Comparison of ENCODE assay signal across 19 cellular contexts in the genomic region with DNA sequence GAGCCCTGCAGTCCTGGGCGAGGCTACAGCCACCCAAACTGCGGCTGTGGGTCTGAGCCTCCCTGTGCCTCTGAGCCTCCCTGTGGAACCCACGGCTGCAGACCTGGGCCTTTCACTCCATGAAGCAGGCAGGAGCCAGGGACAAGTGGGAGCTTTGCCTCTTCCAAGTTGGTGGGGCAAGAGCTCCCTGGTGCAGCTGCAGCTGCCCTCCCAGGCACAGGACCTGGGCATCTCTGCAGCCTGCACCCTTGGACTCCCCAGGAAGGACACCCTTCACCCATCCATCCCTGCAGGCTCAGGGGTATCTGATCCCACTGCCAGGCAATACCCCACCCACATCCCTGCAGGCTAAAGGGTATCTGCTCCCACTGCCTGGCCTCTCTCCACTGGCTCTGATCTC. TPM values are rescaled to one million over a fixed set of nuclear protein-coding genes. Genes with fewer than 3 reads are reported as not detected.
DNase-seq lines count a peak whose midpoint lies in the region; ATAC-seq and TF ChIP-seq lines count a peak whose summit lies in the region.
"Had no signal": no experiment of that assay in that cellular context is flagged by ENCODE, and none has a peak within 500 bp of the region (broad histone marks: within the 10 kb centered on the region; RNA-seq: fewer than 3 reads in every experiment).

No MANE protein-coding gene starts in this region.

- no peaks in the 10 kb centered on the region for H4K20me1 ChIP-seq in neural progenitor cell (ENCODE audit: low read depth)
- H4K20me1 ChIP-seq: BLaER1 had no signal

- no peak for DNase-seq in natural killer cell treated with Interleukin-12 subunit alpha and Interleukin-12 subunit beta and Interleukin-15 and Interleukin-18, amount 100 ng/mL, for 72 hours (ENCODE audit: low spot score)
- DNase-seq in natural killer cell: no peak
- no peak for DNase-seq in neural progenitor cell (ENCODE audit: low spot score)
- DNase-seq in upper lobe of right lung: no peak
- no peak for DNase-seq in activated T-cell treated with anti-CD3 and anti-CD28 coated beads for 4 hours
- no peak for DNase-seq in CD8-positive, alpha-beta T cell
- DNase-seq: CD4-positive, CD25-positive, alpha-beta regulatory T cell; CD8-positive, alpha-beta memory T cell; DMS 273 treated with DMSO at 0.1 percent for 48 hours; DMS79; GF-D8 had no signal

- H3K36me3 ChIP-seq in neural progenitor cell (no peaks in the 10 kb centered on the region), upper lobe of right lung (no peaks in the 10 kb centered on the region)
- no peaks in the 10 kb centered on the region for H3K36me3 ChIP-seq in CD8-positive, alpha-beta T cell (ENCODE audit: insufficient read depth, low read length)
- H3K36me3 ChIP-seq: BLaER1 had no signal

- H3K9me3 Mint-ChIP-seq in natural killer cell treated with Interleukin-12 subunit alpha and Interleukin-12 subunit beta and Interleukin-15 and Interleukin-18, amount 100 ng/mL, for 72 hours: no peaks in the 10 kb centered on the region
- H3K9me3 Mint-ChIP-seq in natural killer cell (no peaks in the 10 kb centered on the region), neural progenitor cell (peaks cover 9% of the 10 kb centered on the region)
- peaks cover 3% of the 10 kb centered on the region for H3K9me3 Mint-ChIP-seq in CD8-positive, alpha-beta T cell

- no peaks in the 10 kb centered on the region for H3F3A ChIP-seq in neural progenitor cell (ENCODE audit: low read depth)

- H3K4me1 ChIP-seq in neural progenitor cell (peaks cover 14% of the 10 kb centered on the region), upper lobe of right lung (no peaks in the 10 kb centered on the region)
- H3K4me1 ChIP-seq in CD8-positive, alpha-beta T cell (ENCODE audit: insufficient read depth, low read length): no peaks in the 10 kb centered on the region
- H3K4me1 ChIP-seq: BLaER1 had no signal

- no peak overlapping the region for H3K4me2 ChIP-seq in neural progenitor cell
- H3K4me2 ChIP-seq: BLaER1 had no signal

- H2AFZ ChIP-seq in neural progenitor cell (replicated peaks): peak overlapping the region; percentile 40

- H3K27ac ChIP-seq in neural progenitor cell (no peak overlapping the region), upper lobe of right lung (no peak overlapping the region)
- H3K27ac ChIP-seq in CD8-positive, alpha-beta T cell (ENCODE audit: low read depth, low read length): no peak overlapping the region
- H3K27ac ChIP-seq: 22Rv1, BLaER1, C4-2B had no signal

- H3K27me3 ChIP-seq in neural progenitor cell: peaks cover 36% of the 10 kb centered on the region
- peaks cover 9% of the 10 kb centered on the region for H3K27me3 ChIP-seq in upper lobe of right lung
- no peaks in the 10 kb centered on the region for H3K27me3 ChIP-seq in CD8-positive, alpha-beta T cell (ENCODE audit: insufficient read depth, low read length)
- H3K27me3 ChIP-seq: BLaER1 had no signal

- TF ChIP-seq CTCF in natural killer cell (IDR thresholded peaks at IDR 0.05) (no peak), neural progenitor cell (IDR thresholded peaks at IDR 0.05) (no peak), upper lobe of right lung (IDR thresholded peaks at IDR 0.05) (no peak)
- no peak for TF ChIP-seq CTCF in CD8-positive, alpha-beta T cell (IDR thresholded peaks at IDR 0.05)

- H3K36me3 Mint-ChIP-seq in natural killer cell treated with Interleukin-12 subunit alpha and Interleukin-12 subunit beta and Interleukin-15 and Interleukin-18, amount 100 ng/mL, for 72 hours: no peaks in the 10 kb centered on the region
- H3K36me3 Mint-ChIP-seq in natural killer cell: no peaks in the 10 kb centered on the region
- H3K36me3 Mint-ChIP-seq in neural progenitor cell: no peaks in the 10 kb centered on the region
- H3K36me3 Mint-ChIP-seq in CD8-positive, alpha-beta T cell: no peaks in the 10 kb centered on the region
- H3K36me3 Mint-ChIP-seq: CD4-positive, CD25-positive, alpha-beta regulatory T cell; CD8-positive, alpha-beta memory T cell had no signal

- H3K27ac Mint-ChIP-seq in natural killer cell treated with Interleukin-12 subunit alpha and Interleukin-12 subunit beta and Interleukin-15 and Interleukin-18, amount 100 ng/mL, for 72 hours: no peak overlapping the region
- H3K27ac Mint-ChIP-seq in natural killer cell (no peak overlapping the region), neural progenitor cell (no peak overlapping the region)
- no peak overlapping the region for H3K27ac Mint-ChIP-seq in CD8-positive, alpha-beta T cell
- H3K27ac Mint-ChIP-seq: B cell; CD4-positive, CD25-positive, alpha-beta regulatory T cell; CD8-positive, alpha-beta memory T cell; H9 had no signal

- no peaks in the 10 kb centered on the region for H3K79me2 ChIP-seq in neural progenitor cell (ENCODE audit: low read depth)

- peak; percentile 10 to 12 for ATAC-seq in natural killer cell treated with Interleukin-12 subunit alpha and Interleukin-12 subunit beta and Interleukin-15 and Interleukin-18, amount 100 ng/mL, for 72 hours
- ATAC-seq in natural killer cell (no peak), upper lobe of right lung (peak; percentile 23)
- ATAC-seq in CD8-positive, alpha-beta T cell: no peak

- no peak overlapping the region for H3K4me3 Mint-ChIP-seq in natural killer cell treated with Interleukin-12 subunit alpha and Interleukin-12 subunit beta and Interleukin-15 and Interleukin-18, amount 100 ng/mL, for 72 hours
- H3K4me3 Mint-ChIP-seq in natural killer cell (no peak overlapping the region), neural progenitor cell (no peak overlapping the region)
- no peak overlapping the region for H3K4me3 Mint-ChIP-seq in CD8-positive, alpha-beta T cell
- H3K4me3 Mint-ChIP-seq: B cell; CD4-positive, CD25-positive, alpha-beta regulatory T cell; CD8-positive, alpha-beta memory T cell; H9 had no signal

- H3K4me3 ChIP-seq in neural progenitor cell (no peak overlapping the region), upper lobe of right lung (no peak overlapping the region)
- H3K4me3 ChIP-seq in CD8-positive, alpha-beta T cell (ENCODE audit: low read depth, low read length): no peak overlapping the region
- H3K4me3 ChIP-seq: BLaER1 had no signal

- CTCF ChIA-PET in CD8-positive, alpha-beta T cell (lab: Charles Lee): no interaction called here

- peaks cover 33 to 46% of the 10 kb centered on the region in 2 donors for H3K27me3 Mint-ChIP-seq in natural killer cell treated with Interleukin-12 subunit alpha and Interleukin-12 subunit beta and Interleukin-15 and Interleukin-18, amount 100 ng/mL, for 72 hours
- H3K27me3 Mint-ChIP-seq in natural killer cell (ENCODE audit: low read depth in 2 of 2) (peaks cover 28 to 64% of the 10 kb centered on the region in 2 donors), neural progenitor cell (ENCODE audit: insufficient read depth, low read depth) (peaks cover 5% of the 10 kb centered on the region)
- H3K27me3 Mint-ChIP-seq in CD8-positive, alpha-beta T cell (ENCODE audit: low read depth): peaks cover 23% of the 10 kb centered on the region

- no peaks in the 10 kb centered on the region for H3K4me1 Mint-ChIP-seq in natural killer cell treated with Interleukin-12 subunit alpha and Interleukin-12 subunit beta and Interleukin-15 and Interleukin-18, amount 100 ng/mL, for 72 hours (ENCODE audit: low read depth in 2 of 2)
- H3K4me1 Mint-ChIP-seq in natural killer cell (no peaks in the 10 kb centered on the region), neural progenitor cell (peaks cover 19% of the 10 kb centered on the region)
- no peaks in the 10 kb centered on the region for H3K4me1 Mint-ChIP-seq in CD8-positive, alpha-beta T cell (ENCODE audit: low read depth)
- H3K4me1 Mint-ChIP-seq: B cell; CD4-positive, CD25-positive, alpha-beta regulatory T cell; CD8-positive, alpha-beta memory T cell had no signal

- H3K9ac ChIP-seq in neural progenitor cell: no peak overlapping the region
- H3K9ac ChIP-seq: BLaER1 had no signal

- POLR2A ChIA-PET in CD8-positive, alpha-beta T cell (lab: Charles Lee): no interaction called here

- intact Hi-C loops in natural killer cell (cut with micrococcal nuclease) (no loop called here), upper lobe of right lung (cut with DNase I) (no loop called here)
- intact Hi-C loops in CD8-positive, alpha-beta T cell (cut with DNase I, micrococcal nuclease): no loop called here

- no peaks in the 10 kb centered on the region for H3K9me3 ChIP-seq in neural progenitor cell (ENCODE audit: low read depth)
- peaks cover 4% of the 10 kb centered on the region for H3K9me3 ChIP-seq in upper lobe of right lung
- H3K9me3 ChIP-seq in CD8-positive, alpha-beta T cell (ENCODE audit: low read length): no peaks in the 10 kb centered on the region

RNA-seq across cellular contexts. Expression of a gene that starts 2.3 kb away (rescaled TPM):
- not detected for total RNA-seq in natural killer cell treated with Interleukin-12 subunit alpha and Interleukin-12 subunit beta and Interleukin-15 and Interleukin-18, amount 100 ng/mL, for 72 hours
- not detected for total RNA-seq in natural killer cell
- not detected in 2 replicates for total RNA-seq in neural progenitor cell (ENCODE audit: low replicate concordance)
- total RNA-seq in upper lobe of right lung: not detected
- total RNA-seq in CD8-positive, alpha-beta T cell: not detected
- total RNA-seq: B cell; CD4-positive, CD25-positive, alpha-beta regulatory T cell; CD8-positive, alpha-beta memory T cell; Daoy; G401; H4; H9 had no signal

RNA-seq across cellular contexts. Expression of a gene that starts 28.7 kb away (rescaled TPM):
- total RNA-seq in natural killer cell treated with Interleukin-12 subunit alpha and Interleukin-12 subunit beta and Interleukin-15 and Interleukin-18, amount 100 ng/mL, for 72 hours: under 1 TPM in 1 of 2 donors, not detected in 1; 0.14 TPM
- total RNA-seq in natural killer cell: not detected
- 0.06 TPM in 1 of 2 replicates, not detected in the other for total RNA-seq in neural progenitor cell (ENCODE audit: low replicate concordance)
- 5.5 TPM for total RNA-seq in upper lobe of right lung
- not detected for total RNA-seq in CD8-positive, alpha-beta T cell
- total RNA-seq: B cell; CD4-positive, CD25-positive, alpha-beta regulatory T cell; CD8-positive, alpha-beta memory T cell; G401; H4 had no signal

Comparison
In these comparisons a context has a peak if more than half of its experiments do, and no peak if none do; other contexts are left out.
1. ATAC-seq: peak in natural killer cell treated with Interleukin-12 subunit alpha and Interleukin-12 subunit beta and Interleukin-15 and Interleukin-18, amount 100 ng/mL, for 72 hours (2 of 2) and upper lobe of right lung (single experiment); none in natural killer cell (0 of 3) and CD8-positive, alpha-beta T cell (single experiment).